ENCODE assay signal across 16 cellular contexts in genomic region chr11:9489366-9489765, GRCh38. TPM values are rescaled to one million over a fixed set of nuclear protein-coding genes. Genes with fewer than 3 reads are reported as not detected.
A peak's percentile ranks its signal among the peaks of the same experiment; 100 is the strongest.
DNase-seq lines count a peak whose midpoint lies in the region; ATAC-seq and TF ChIP-seq lines count a peak whose summit lies in the region.
"Had no signal": no experiment of that assay in that cellular context is flagged by ENCODE, and none has a peak within 500 bp of the region (broad histone marks: within the 10 kb centered on the region; RNA-seq: fewer than 3 reads in every experiment).

No MANE protein-coding gene starts in this region.

- no peak overlapping the region for H3K18ac ChIP-seq in H9 (ENCODE audit: insufficient read length, low read depth, low read length)

- TF ChIP-seq CTCF in RWPE2 (IDR thresholded peaks at IDR 0.05; ENCODE audit: poor library complexity, severe bottlenecking) (no peak), osteocyte (IDR thresholded peaks at IDR 0.05) (no peak), H9 (conservative IDR thresholded peaks at IDR 0.05) (no peak)

- no peak overlapping the region for H4K91ac ChIP-seq in H9 (ENCODE audit: insufficient read length, low read depth, low read length)

- DNase-seq in EH (ENCODE audit: low read depth): peak; percentile 85
- DNase-seq in RWPE2 (ENCODE audit: low spot score): no peak
- DNase-seq in epidermal melanocyte (ENCODE audit: insufficient read length, low spot score): peak; percentile 48
- DNase-seq in osteocyte (ENCODE audit: extremely low spot score, unreplicated experiment): no peak
- DNase-seq in H9: no peak
- DNase-seq in NCI-H1092 treated with DMSO at 0.1 percent for 48 hours (lab: John Stamatoyannopoulos, UW): no peak
- DNase-seq in activated CD4-positive, alpha-beta T cell treated with anti-CD3 and anti-CD28 coated beads for 1 hour: no peak
- no peak for DNase-seq in NCI-H1417 (lab: John Stamatoyannopoulos, UW)
- DNase-seq: aorta; effector memory CD8-positive, alpha-beta T cell; left lung; naive thymus-derived CD4-positive, alpha-beta T cell; NCI-H2029; stimulated activated naive CD4-positive, alpha-beta T cell treated with Interleukin-2 at 50 U/mL for 16 hours had no signal

- no peak overlapping the region for H2BK15ac ChIP-seq in H9 (ENCODE audit: low read depth, low read length)

- H3K79me2 ChIP-seq in H9 (ENCODE audit: insufficient read depth, low read length): no peaks in the 10 kb centered on the region
- H3K79me2 ChIP-seq: hepatocyte had no signal

- H3K4me3 Mint-ChIP-seq in osteocyte (ENCODE audit: unreplicated experiment): no peak overlapping the region
- no peak overlapping the region for H3K4me3 Mint-ChIP-seq in H9
- H3K4me3 Mint-ChIP-seq: effector memory CD8-positive, alpha-beta T cell; naive thymus-derived CD4-positive, alpha-beta T cell had no signal

- no peak overlapping the region for H3K14ac ChIP-seq in H9 (ENCODE audit: insufficient read depth, low read length)

- H3K36me3 Mint-ChIP-seq in osteocyte (ENCODE audit: unreplicated experiment) (peaks cover 9% of the 10 kb centered on the region), H9 (ENCODE audit: insufficient read depth in 1 of 3, low read depth in 3 of 3) (peaks cover 14 to 62% (median 57%) of the 10 kb centered on the region in 3 experiments; a peak in 6 of 7 replicates)

- H4K8ac ChIP-seq in H9 (replicated peaks; ENCODE audit: insufficient read length, low read depth, low read length): no peak overlapping the region

- ATAC-seq in RWPE2 (ENCODE audit: low read depth): peak; percentile 90
- ATAC-seq: effector memory CD8-positive, alpha-beta T cell; left lung; naive thymus-derived CD4-positive, alpha-beta T cell; sciatic nerve had no signal

- H2AFZ ChIP-seq in H9 (ENCODE audit: low read length): no peak overlapping the region
- H2AFZ ChIP-seq: hepatocyte had no signal

- H3K9ac ChIP-seq in H9 (ENCODE audit: extremely low read depth, insufficient read length, low read length): no peak overlapping the region

- H3K4me1 Mint-ChIP-seq in osteocyte (ENCODE audit: unreplicated experiment): peaks cover 19% of the 10 kb centered on the region
- no peaks in the 10 kb centered on the region for H3K4me1 Mint-ChIP-seq in H9

- peaks cover 36% of the 10 kb centered on the region for H3K36me3 ChIP-seq in RWPE2 (ENCODE audit: low read depth)

- no peak overlapping the region for H3K23ac ChIP-seq in H9 (ENCODE audit: insufficient read length, low read depth, low read length)

- no peak overlapping the region for H2BK12ac ChIP-seq in H9 (ENCODE audit: insufficient read length, low read depth, low read length)

- no peaks in the 10 kb centered on the region for H3K9me3 ChIP-seq in RWPE2 (ENCODE audit: severe bottlenecking)
- H3K9me3 ChIP-seq in H9 (ENCODE audit: control insufficient read depth, low read depth, low read length): no peaks in the 10 kb centered on the region
- H3K9me3 ChIP-seq: left lung had no signal

- H3K9me3 Mint-ChIP-seq in osteocyte (ENCODE audit: unreplicated experiment): no peaks in the 10 kb centered on the region
- H3K9me3 Mint-ChIP-seq in H9: no peaks in the 10 kb centered on the region
- H3K9me3 Mint-ChIP-seq: effector memory CD8-positive, alpha-beta T cell; naive thymus-derived CD4-positive, alpha-beta T cell had no signal

- H3K56ac ChIP-seq in H9 (ENCODE audit: insufficient read length, low read depth, low read length): no peak overlapping the region

- H2BK120ac ChIP-seq in H9 (ENCODE audit: low read depth, low read length, poor library complexity, severe bottlenecking): no peak overlapping the region

- no peak overlapping the region for H2AK5ac ChIP-seq in H9 (ENCODE audit: insufficient read length, low read length)

- peaks cover 9% of the 10 kb centered on the region for H3K4me1 ChIP-seq in RWPE2 (ENCODE audit: insufficient read depth, poor library complexity, severe bottlenecking)
- H3K4me1 ChIP-seq in H9 (ENCODE audit: insufficient read depth, low read length): no peaks in the 10 kb centered on the region
- H3K4me1 ChIP-seq: left lung had no signal

- no peak overlapping the region for H3K4me3 ChIP-seq in RWPE2 (ENCODE audit: severe bottlenecking)
- H3K4me3 ChIP-seq: hepatocyte, left lung had no signal

- WGBS in H9 (ENCODE audit: extremely low coverage, insufficient read length, low lambda C conversion rate): no CpG with 5 or more reads among the region's 3 CpGs

- H3K27ac ChIP-seq in RWPE2 (ENCODE audit: poor library complexity, severe bottlenecking): peak overlapping the region; percentile 64
- no peak overlapping the region for H3K27ac ChIP-seq in H9 (ENCODE audit: insufficient read length, low read depth, low read length)
- H3K27ac ChIP-seq: hepatocyte, left lung had no signal

- H2BK5ac ChIP-seq in H9 (ENCODE audit: insufficient read length, low read length): no peak overlapping the region

- no peaks in the 10 kb centered on the region for H3K27me3 Mint-ChIP-seq in osteocyte (ENCODE audit: unreplicated experiment)
- no peaks in the 10 kb centered on the region for H3K27me3 Mint-ChIP-seq in H9 (ENCODE audit: low read depth)
- H3K27me3 Mint-ChIP-seq: effector memory CD8-positive, alpha-beta T cell; naive thymus-derived CD4-positive, alpha-beta T cell had no signal

- no peak overlapping the region for H3T11ph ChIP-seq in H9 (ENCODE audit: low read length)

- no peaks in the 10 kb centered on the region for H3K79me1 ChIP-seq in H9 (ENCODE audit: insufficient read depth, low read depth, low read length, poor library complexity, severe bottlenecking)

- no peak overlapping the region for H3K4me2 ChIP-seq in H9 (ENCODE audit: insufficient read depth, insufficient read length, low read length)
- H3K4me2 ChIP-seq: hepatocyte had no signal

- no peaks in the 10 kb centered on the region for H3K27me3 ChIP-seq in RWPE2 (ENCODE audit: insufficient read depth, poor library complexity, severe bottlenecking)
- H3K27me3 ChIP-seq in H9 (ENCODE audit: insufficient read depth, low read length): no peaks in the 10 kb centered on the region
- H3K27me3 ChIP-seq: hepatocyte, left lung had no signal

- H4K20me1 ChIP-seq in H9 (ENCODE audit: control insufficient read depth, insufficient read depth, insufficient read length): no peaks in the 10 kb centered on the region

- H3K4ac ChIP-seq in H9 (ENCODE audit: low read depth, low read length): no peak overlapping the region

- H3K27ac Mint-ChIP-seq in osteocyte (ENCODE audit: unreplicated experiment): peak overlapping the region; percentile 75
- peak overlapping the region in 1 of 3 experiments; percentile 51; a peak in 1 of 7 replicates for H3K27ac Mint-ChIP-seq in H9
- H3K27ac Mint-ChIP-seq: effector memory CD8-positive, alpha-beta T cell had no signal

- no peak overlapping the region for H2BK20ac ChIP-seq in H9 (ENCODE audit: low read depth, low read length, poor library complexity, severe bottlenecking)

- H3K23me2 ChIP-seq in H9 (ENCODE audit: insufficient read length, low read depth, low read length, poor library complexity, severe bottlenecking): no peaks in the 10 kb centered on the region

- H4K5ac ChIP-seq in H9 (ENCODE audit: insufficient read length, low read depth, low read length): no peak overlapping the region

RNA-seq across cellular contexts. Expression of gene ZNF143, which starts 28.6 kb away (rescaled TPM):
- 22.1 and 26.8 TPM in 2 replicates for total RNA-seq in osteocyte
- 23.2 and 29.2 TPM in 2 replicates for total RNA-seq in H9 (2021)

Comparison
In these comparisons a context has a peak if more than half of its experiments do, and no peak if none do; other contexts are left out.
1. DNase-seq: peak in EH (single experiment) and epidermal melanocyte (single experiment); none in RWPE2 (single experiment), osteocyte (single experiment), H9 (single experiment), NCI-H1092 treated with DMSO at 0.1 percent for 48 hours (single experiment), activated CD4-positive, alpha-beta T cell treated with anti-CD3 and anti-CD28 coated beads for 1 hour (single experiment) and NCI-H1417 (0 of 3).